30 cellular contexts compared by ENCODE assay signal in the genomic region with DNA sequence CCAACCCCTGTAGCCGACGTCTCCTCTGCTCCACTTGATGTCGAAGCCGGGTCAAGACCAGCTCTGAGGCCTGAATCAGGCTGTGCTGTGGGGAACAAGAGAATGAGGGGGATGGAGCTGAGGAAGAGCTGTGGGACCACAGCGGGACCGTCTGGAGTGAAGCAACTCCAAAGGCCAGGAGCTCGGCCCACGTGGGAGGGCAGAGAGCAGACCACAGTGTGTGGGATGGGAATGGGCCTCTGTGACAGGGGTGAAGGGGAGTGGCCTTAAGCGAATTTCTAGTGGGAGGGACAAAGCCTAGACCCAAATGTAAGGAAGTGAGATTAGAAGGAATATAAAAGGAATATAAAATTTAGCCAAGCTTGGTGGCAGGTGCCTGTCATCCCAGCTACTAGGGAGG. TPM values are rescaled to one million over a fixed set of nuclear protein-coding genes. Genes with fewer than 3 reads are reported as not detected.
"Had no signal": no experiment of that assay in that cellular context is flagged by ENCODE, and none has a peak within 500 bp of the region (broad histone marks: within the 10 kb centered on the region; RNA-seq: fewer than 3 reads in every experiment).

No MANE protein-coding gene starts in this region.

- H3K27me3 ChIP-seq: vagina had no signal

- H3K4me1 ChIP-seq: prostate gland had no signal

- DNase-seq: cortex of kidney; effector memory CD8-positive, alpha-beta T cell; erythroblast; esophagus squamous epithelium; hypothalamus; immature natural killer cell; islet precursor cell; kidney glomerular epithelial cell; left ventricle myocardium superior; naive B cell; nucleus accumbens; stimulated activated CD4-positive, alpha-beta T cell treated with anti-CD3 and anti-CD28 coated beads, Interleukin-12 subunit alpha, Interleukin-12 subunit beta, amount 100 ng/mL, for 4 hours; stimulated activated CD4-positive, alpha-beta T cell treated with anti-CD3 and anti-CD28 coated beads, Interleukin-1b, Interleukin-23, amount 100 ng/mL, for 48 hours; stimulated activated CD4-positive, alpha-beta T cell treated with anti-CD3 and anti-CD28 coated beads, Interleukin-4, amount 100 ng/mL, for 1 hour; stimulated activated CD8-positive, alpha-beta memory T cell treated with anti-CD3 and anti-CD28 coated beads, Interleukin-4, amount 100 ng/mL, for 48 hours; stimulated activated naive CD4-positive, alpha-beta T cell; stimulated activated naive CD8-positive, alpha-beta T cell treated with anti-CD3 and anti-CD28 coated beads, Interleukin-15, amount 100 ng/mL, for 72 hours; transverse colon had no signal

- H3K4me3 ChIP-seq: esophagus squamous epithelium, lung, prostate gland, right atrium auricular region, smooth muscle cell, suprapubic skin, transverse colon, vagina had no signal

- H3K36me3 ChIP-seq: esophagus squamous epithelium, prostate gland, right atrium auricular region, suprapubic skin, transverse colon, vagina had no signal

- ATAC-seq: effector memory CD8-positive, alpha-beta T cell; left ventricle myocardium superior; natural killer cell treated with Interleukin-12 subunit alpha and Interleukin-12 subunit beta and Interleukin-15 and Interleukin-18, amount 100 ng/mL, for 72 hours; sciatic nerve; stimulated activated naive CD8-positive, alpha-beta T cell treated with anti-CD3 and anti-CD28 coated beads, Interleukin-15, amount 100 ng/mL, for 72 hours had no signal

- H3K9me3 ChIP-seq: esophagus squamous epithelium, prostate gland, right atrium auricular region, suprapubic skin, transverse colon, vagina had no signal

- H3K27ac ChIP-seq: esophagus squamous epithelium, prostate gland, right atrium auricular region, suprapubic skin, transverse colon, vagina had no signal

RNA-seq across cellular contexts. Expression of a gene that starts 3.8 kb away (rescaled TPM):
- total RNA-seq: dermis microvascular lymphatic vessel endothelial cell; fibroblast of villous mesenchyme; left ventricle myocardium superior; mononuclear cell; natural killer cell treated with Interleukin-12 subunit alpha and Interleukin-12 subunit beta and Interleukin-15 and Interleukin-18, amount 100 ng/mL, for 72 hours; osteocyte; sciatic nerve had no signal

RNA-seq across cellular contexts. Expression of a gene that starts 56.1 kb away (rescaled TPM):
- total RNA-seq: mononuclear cell; natural killer cell treated with Interleukin-12 subunit alpha and Interleukin-12 subunit beta and Interleukin-15 and Interleukin-18, amount 100 ng/mL, for 72 hours had no signal
